Comparison of ENCODE assay signal across 8 cellular contexts in genomic region chr6:3748208-3748701, GRCh38. TPM values are rescaled to one million over a fixed set of nuclear protein-coding genes. Genes with fewer than 3 reads are reported as not detected.
A peak's percentile ranks its signal among the peaks of the same experiment; 100 is the strongest.
DNase-seq lines count a peak whose midpoint lies in the region; ATAC-seq and TF ChIP-seq lines count a peak whose summit lies in the region.

No MANE protein-coding gene starts in this region.

- H3K4me3 Mint-ChIP-seq in HFFc6 = peak overlapping the region; percentile 96

- peaks cover 45% of the 10 kb centered on the region for H3K4me1 ChIP-seq in body of pancreas

- no peaks in the 10 kb centered on the region for H3K9me3 ChIP-seq in body of pancreas

- no peak overlapping the region for H3K4me3 ChIP-seq in body of pancreas

- ATAC-seq in body of pancreas = no peak
- ATAC-seq in HG02571 (IDR thresholded peaks at IDR 0.05; ENCODE audit: unreplicated experiment) = no peak

- peaks cover 27% of the 10 kb centered on the region for H3K36me3 Mint-ChIP-seq in HFFc6 (ENCODE audit: low read depth)

- intact Hi-C loops in body of pancreas (cut with DNase I) = loop anchor here (5.0 kb wide), 2 partner anchors 139 to 184 kb away; no protein-coding TSS in a partner anchor

- H3K27me3 ChIP-seq in body of pancreas = no peaks in the 10 kb centered on the region

- H3K4me1 Mint-ChIP-seq in HFFc6 (ENCODE audit: low read depth) = peaks cover 68% of the 10 kb centered on the region

- DNase-seq in D341Med (ENCODE audit: low spot score) (peak; percentile 86), HFFc6 (peak; percentile 87), RKO (ENCODE audit: low spot score) (peak; percentile 84), body of pancreas (peak; percentile 64 to 68 (median 66)), iPS-NIHi7 (ENCODE audit: extremely low spot score) (peak; percentile 81), NCI-H345 treated with DMSO at 0.1 percent for 48 hours (lab: John Stamatoyannopoulos, UW; ENCODE audit: unreplicated experiment) (no peak)
- DNase-seq in stimulated activated CD4-positive, alpha-beta T cell treated with anti-CD3 and anti-CD28 coated beads, Interleukin-12 subunit alpha, Interleukin-12 subunit beta, amount 100 ng/mL, for 48 hours (ENCODE audit: low read depth in 2 of 3, low spot score in 1 of 3) = peak in 2 of 3 donors; percentile 42 to 43

- H3K27me3 Mint-ChIP-seq in HFFc6 (ENCODE audit: insufficient read depth) = peaks cover 7% of the 10 kb centered on the region

- H3K27ac ChIP-seq in body of pancreas = no peak overlapping the region

- H3K9me3 Mint-ChIP-seq in HFFc6 = no peaks in the 10 kb centered on the region

- TF ChIP-seq POLR2A in body of pancreas (IDR thresholded peaks at IDR 0.05) = no peak

- no peaks in the 10 kb centered on the region for H3K36me3 ChIP-seq in body of pancreas (replicated peaks in 1 of 2; ENCODE audit: insufficient read depth in 1 of 2, low read depth in 2 of 2)

- WGBS in body of pancreas, 2 donors = 53 to 60% methylated on average over 10 of the region's 10 CpGs

- TF ChIP-seq CTCF in HFFc6 (IDR thresholded peaks at IDR 0.05) = peak; percentile 90
- peak; percentile 12 to 58 (median 51) for TF ChIP-seq CTCF in body of pancreas (IDR thresholded peaks at IDR 0.05)

- peak overlapping the region; percentile 90 for H3K27ac Mint-ChIP-seq in HFFc6

RNA-seq across cellular contexts. Expression of gene PXDC1, which starts 3.3 kb away (rescaled TPM):
- total RNA-seq in HFFc6 (2021; fragmentation: NEBNext Ultra II Directional; extraction: Animal tissue kit (Norgen Biotek cat#: 25700)) = 10 to 100 TPM; 63.1 to 97.5 (median 72.8) TPM
- 10 to 100 TPM; 30.9 to 35.6 TPM for total RNA-seq in body of pancreas
